Comparison of ENCODE assay signal across 8 cellular contexts in the genomic region with DNA sequence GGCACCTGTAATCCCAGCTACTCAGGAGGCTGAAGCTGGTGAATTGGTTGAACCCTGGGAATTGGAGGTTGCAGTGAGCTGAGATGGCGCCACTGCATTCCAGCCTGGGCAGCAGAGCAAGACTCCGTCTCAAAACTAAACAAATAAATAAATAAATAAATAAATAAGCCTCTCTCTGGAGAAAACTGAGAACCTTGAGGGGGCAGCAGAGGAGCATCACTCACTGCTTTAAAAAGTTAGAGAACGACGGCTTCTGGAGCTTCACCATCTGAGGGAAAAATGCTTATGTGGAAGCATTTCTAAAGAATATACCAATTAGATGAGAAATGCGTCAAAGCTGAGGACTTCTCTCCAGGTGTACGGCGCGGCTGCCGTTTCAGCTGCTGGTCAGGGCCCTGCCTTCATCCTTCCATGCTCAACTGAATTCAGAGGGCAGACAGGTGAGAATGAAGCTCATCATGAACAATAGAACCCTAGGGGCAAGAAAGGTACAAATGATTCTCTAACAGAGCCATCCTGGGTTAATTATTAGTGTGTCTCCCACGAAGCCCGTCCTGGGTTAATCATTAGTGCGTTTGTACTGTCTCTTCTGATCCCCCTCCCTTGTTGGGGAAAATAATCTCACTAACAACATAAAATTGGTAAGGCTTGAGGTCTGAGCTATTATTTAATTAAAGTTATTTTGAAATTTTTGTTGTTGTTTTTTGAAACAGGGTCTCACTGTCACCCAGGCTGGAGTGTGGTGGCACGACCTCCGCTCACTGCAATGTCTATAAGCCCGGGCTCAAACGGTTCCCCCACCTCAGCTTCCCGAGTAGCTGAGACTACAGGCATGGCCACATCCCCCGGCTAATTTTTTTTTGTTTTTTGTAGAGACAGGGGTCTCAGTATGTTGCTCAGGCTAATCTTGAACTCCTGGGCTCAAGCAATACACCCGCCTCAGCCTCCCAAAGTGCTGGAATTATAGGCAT.
DNase-seq lines count a peak whose midpoint lies in the region; ATAC-seq and TF ChIP-seq lines count a peak whose summit lies in the region.

No MANE protein-coding gene starts in this region.

- H3K27ac ChIP-seq in GM23248, result no peak overlapping the region

- 38 to 39% methylated on average over 19 of the region's 19 CpGs for WGBS in GM23248 (ENCODE audit: low coverage in 1 of 2, low lambda C conversion rate in 2 of 2, missing lambda C conversion rate in 2 of 2), 2 experiments

- no peak for TF ChIP-seq CTCF in GM13976 (IDR thresholded peaks at IDR 0.05; ENCODE audit: borderline replicate concordance, control extremely low read depth, extremely low read depth, insufficient read depth, missing control alignments)

- H3K9me2 ChIP-seq in GM23248 (ENCODE audit: insufficient read depth), result no peaks in the 10 kb centered on the region

- 0 out of 2 replicates have a peak overlapping the region, but pooled peaks have one; percentile 4 for H3K9ac ChIP-seq in GM23248

- H3K4me2 ChIP-seq in GM23248 (ENCODE audit: unreplicated experiment), result peak overlapping the region; percentile 33

- no peaks in the 10 kb centered on the region for H3K27me3 ChIP-seq in GM23248 (replicated peaks; ENCODE audit: insufficient read depth)

- H3K4me3 ChIP-seq in GM23248, result no peak overlapping the region

- no peaks in the 10 kb centered on the region for H3K9me3 ChIP-seq in GM23248 (ENCODE audit: low read depth)

- DNase-seq in A172 (ENCODE audit: low spot score) (peak; percentile 47), GM23248 (peak; percentile 86), SW 1271 (lab: John Stamatoyannopoulos, UW) (peak; percentile 28 to 69), hepatic stellate cell (ENCODE audit: low spot score) (peak; percentile 54), GM13976 (ENCODE audit: low spot score) (no peak)

- no peak for ATAC-seq in GM18502 (IDR thresholded peaks at IDR 0.05; ENCODE audit: poor library complexity, unreplicated experiment)
- ATAC-seq in GM19023 (IDR thresholded peaks at IDR 0.05; ENCODE audit: unreplicated experiment), result no peak
- ATAC-seq in HG03097 (IDR thresholded peaks at IDR 0.05; ENCODE audit: low FRiP score, unreplicated experiment), result no peak

- 0 out of 2 replicates have a peak overlapping the region, but pooled peaks have one; percentile 40 for H2AFZ ChIP-seq in GM23248

- in situ Hi-C loops in GM23248 (cut with MboI) (loop anchor here (25.0 kb wide), 1 partner anchor 379 kb away; no protein-coding TSS in a partner anchor), GM13976 (cut with MboI; ENCODE audit: low sequenced_read_pairs, unreplicated experiment) (no loop called here)

- no peaks in the 10 kb centered on the region for H3K79me2 ChIP-seq in GM23248 (ENCODE audit: insufficient read depth)

- H3F3A ChIP-seq in GM23248 (ENCODE audit: insufficient read depth), result peaks cover 8% of the 10 kb centered on the region; the same call in 1 of the 2 replicates

- H4K20me1 ChIP-seq in GM23248 (ENCODE audit: insufficient read depth), result no peaks in the 10 kb centered on the region

- peaks cover 16% of the 10 kb centered on the region for H3K4me1 ChIP-seq in GM23248 (ENCODE audit: insufficient read depth)

- H3K36me3 ChIP-seq in GM23248 (ENCODE audit: low read depth), result no peaks in the 10 kb centered on the region
